ENCODE assay signal across 17 cellular contexts in genomic region chr14:76701436-76701835, GRCh38. TPM values are rescaled to one million over a fixed set of nuclear protein-coding genes. Genes with fewer than 3 reads are reported as not detected.
DNase-seq lines count a peak whose midpoint lies in the region; ATAC-seq and TF ChIP-seq lines count a peak whose summit lies in the region.
"Had no signal": no experiment of that assay in that cellular context is flagged by ENCODE, and none has a peak within 500 bp of the region (broad histone marks: within the 10 kb centered on the region; RNA-seq: fewer than 3 reads in every experiment).

No MANE protein-coding gene starts in this region.

- no peak overlapping the region for H3K27ac Mint-ChIP-seq in osteocyte (ENCODE audit: unreplicated experiment)
- H3K27ac Mint-ChIP-seq: B cell; CD4-positive, CD25-positive, alpha-beta regulatory T cell; CD8-positive, alpha-beta memory T cell had no signal

- no peaks in the 10 kb centered on the region for H3K36me3 Mint-ChIP-seq in osteocyte (ENCODE audit: unreplicated experiment)
- H3K36me3 Mint-ChIP-seq: CD4-positive, CD25-positive, alpha-beta regulatory T cell; CD8-positive, alpha-beta memory T cell had no signal

- H3K27ac ChIP-seq in right cardiac atrium (ENCODE audit: low read length) (peak overlapping the region; percentile 46), esophagus muscularis mucosa (replicated peaks in 1 of 4) (no peak overlapping the region), tibial nerve (peak overlapping the region in 2 of 4 donors; percentile 3 to 53)
- H3K27ac ChIP-seq: BLaER1 treated with 17β-estradiol and CSF1 and Interleukin-3, amounts not matched to agents 10 nM and 100 nM; GM23248; HL-60 had no signal

- WGBS in right cardiac atrium: 87% methylated on average over 3 of the region's 3 CpGs
- WGBS in esophagus muscularis mucosa: 87% methylated on average over 3 of the region's 3 CpGs
- whole genome bisulfite sequencing in tibial nerve, 2 donors: 89% methylated on average over 3 of the region's 3 CpGs

- no peak overlapping the region for H3K4me3 Mint-ChIP-seq in osteocyte (ENCODE audit: unreplicated experiment)
- H3K4me3 Mint-ChIP-seq: B cell; CD4-positive, CD25-positive, alpha-beta regulatory T cell; CD8-positive, alpha-beta memory T cell had no signal

- H3K36me3 ChIP-seq in esophagus muscularis mucosa (no peaks in the 10 kb centered on the region), tibial nerve (no peaks in the 10 kb centered on the region)
- H3K36me3 ChIP-seq: BLaER1 treated with 17β-estradiol and CSF1 and Interleukin-3, amounts not matched to agents 10 nM and 100 nM; HAP-1 had no signal

- H3K27me3 ChIP-seq in right cardiac atrium (ENCODE audit: control insufficient read depth, insufficient read depth) (no peaks in the 10 kb centered on the region), esophagus muscularis mucosa (no peaks in the 10 kb centered on the region), tibial nerve (no peaks in the 10 kb centered on the region)
- H3K27me3 ChIP-seq: BLaER1 treated with 17β-estradiol and CSF1 and Interleukin-3, amounts not matched to agents 10 nM and 100 nM had no signal

- H3K9me3 Mint-ChIP-seq in osteocyte (ENCODE audit: unreplicated experiment): no peaks in the 10 kb centered on the region
- H3K9me3 Mint-ChIP-seq: CD4-positive, CD25-positive, alpha-beta regulatory T cell; CD8-positive, alpha-beta memory T cell had no signal

- H3K4me3 ChIP-seq in right cardiac atrium (ENCODE audit: low read length): no peak overlapping the region
- H3K4me3 ChIP-seq in esophagus muscularis mucosa: no peak overlapping the region
- H3K4me3 ChIP-seq in tibial nerve: no peak overlapping the region
- H3K4me3 ChIP-seq: BLaER1 treated with 17β-estradiol and CSF1 and Interleukin-3, amounts not matched to agents 10 nM and 100 nM; GM23248; HAP-1 had no signal

- no peak for TF ChIP-seq CTCF in esophagus muscularis mucosa (IDR thresholded peaks at IDR 0.05)
- TF ChIP-seq CTCF in osteocyte (IDR thresholded peaks at IDR 0.05): no peak
- TF ChIP-seq CTCF in tibial nerve (IDR thresholded peaks at IDR 0.05): no peak

- intact Hi-C loops in right cardiac atrium (cut with DNase I) (loop anchor here in 1 of 4 donors (5.0 kb wide), 1 partner anchor 106 kb away; no protein-coding TSS in a partner anchor), Right ventricle myocardium inferior (cut with DNase I) (no loop called here), esophagus muscularis mucosa (cut with DNase I) (no loop called here)

- no peaks in the 10 kb centered on the region for H3K9me3 ChIP-seq in right cardiac atrium (ENCODE audit: control insufficient read depth, low read length)
- no peaks in the 10 kb centered on the region for H3K9me3 ChIP-seq in esophagus muscularis mucosa
- H3K9me3 ChIP-seq in tibial nerve: no peaks in the 10 kb centered on the region
- H3K9me3 ChIP-seq: HAP-1 had no signal

- DNase-seq in right cardiac atrium: no peak
- no peak for DNase-seq in Right ventricle myocardium inferior (ENCODE audit: missing footprints)
- DNase-seq in esophagus muscularis mucosa (ENCODE audit: extremely low spot score): peak; percentile 78
- peak; percentile 36 for DNase-seq in osteocyte (ENCODE audit: extremely low spot score, unreplicated experiment)
- DNase-seq in tibial nerve (ENCODE audit: low spot score in 2 of 2): no peak
- no peak for DNase-seq in HuH-7.5 (ENCODE audit: low spot score)
- DNase-seq: CD4-positive, CD25-positive, alpha-beta regulatory T cell; CD8-positive, alpha-beta memory T cell; COR-L47; DMS 273 treated with DMSO at 0.1 percent for 48 hours; GM23248; IMR-90 had no signal

- TF ChIP-seq POLR2A in esophagus muscularis mucosa (IDR thresholded peaks at IDR 0.05; ENCODE audit: low read depth) (no peak), tibial nerve (IDR thresholded peaks at IDR 0.05) (no peak)

- no peaks in the 10 kb centered on the region for H3K4me1 Mint-ChIP-seq in osteocyte (ENCODE audit: unreplicated experiment)
- H3K4me1 Mint-ChIP-seq: B cell; CD8-positive, alpha-beta memory T cell had no signal

- H3K27me3 Mint-ChIP-seq in osteocyte (ENCODE audit: unreplicated experiment): peaks cover 5% of the 10 kb centered on the region
- H3K27me3 Mint-ChIP-seq: CD4-positive, CD25-positive, alpha-beta regulatory T cell had no signal

- H3K4me1 ChIP-seq in right cardiac atrium (ENCODE audit: control insufficient read depth, insufficient read depth, low read length) (peaks cover 18% of the 10 kb centered on the region), esophagus muscularis mucosa (no peaks in the 10 kb centered on the region), tibial nerve (peaks cover 0 to 9% (median 0%) of the 10 kb centered on the region in 4 donors)
- H3K4me1 ChIP-seq: HAP-1 had no signal

- peak in 1 of 2 donors; percentile 37 for ATAC-seq in right cardiac atrium
- ATAC-seq in Right ventricle myocardium inferior: no peak
- ATAC-seq in HG03521 (IDR thresholded peaks at IDR 0.05; ENCODE audit: unreplicated experiment): no peak

- no peak for TF ChIP-seq EP300 in esophagus muscularis mucosa (IDR thresholded peaks at IDR 0.05)
- no peak for TF ChIP-seq EP300 in tibial nerve (IDR thresholded peaks at IDR 0.05)

RNA-seq across cellular contexts. Expression of gene VASH1, which starts 59.8 kb away (rescaled TPM):
- total RNA-seq in right cardiac atrium: 10 to 100 TPM; 27.6 to 85.2 (median 37.5) TPM
- 23.1 TPM for polyA plus RNA-seq in right cardiac atrium
- 14.4 TPM for total RNA-seq in Right ventricle myocardium inferior
- 10 to 100 TPM in 2 of 4 donors, 1 to 10 TPM in 2; 5.6 to 17.5 (median 9.2) TPM for total RNA-seq in esophagus muscularis mucosa
- 18.9 and 19.5 TPM in 2 replicates for total RNA-seq in osteocyte
- 10 to 100 TPM; 13.8 to 24.7 (median 18.6) TPM for total RNA-seq in tibial nerve

Comparison
In these comparisons a context has a peak if more than half of its experiments do, and no peak if none do; other contexts are left out.
1. DNase-seq: peak in esophagus muscularis mucosa (single experiment) and osteocyte (single experiment); none in right cardiac atrium (0 of 3), Right ventricle myocardium inferior (single experiment), tibial nerve (0 of 2) and HuH-7.5 (single experiment).